Comparison of ENCODE assay signal across 8 cellular contexts in genomic region chr14:87992720-87993484, GRCh38.
A peak's percentile ranks its signal among the peaks of the same experiment; 100 is the strongest.
DNase-seq lines count a peak whose midpoint lies in the region; ATAC-seq lines count a peak whose summit lies in the region.

Gene GALC (minus strand): TSS chr14:87993182. CDS start chr14:87993164, 18 bp downstream.

- DNase-seq in NCI-H2227 treated with DMSO at 0.1 percent for 48 hours (lab: John Stamatoyannopoulos, UW) = peak; percentile 87
- DNase-seq in activated CD4-positive, alpha-beta T cell treated with anti-CD3 and anti-CD28 coated beads for 24 hours (ENCODE audit: low read depth in 2 of 2) = peak; percentile 89 to 91
- peak; percentile 14 to 82 for DNase-seq in cerebellar nuclear complex (lab: John Stamatoyannopoulos, UW)
- peak; percentile 95 for DNase-seq in iris pigment epithelial cell (ENCODE audit: low read depth)
- peak; percentile 85 to 94 (median 93) for DNase-seq in stimulated activated CD4-positive, alpha-beta T cell treated with anti-CD3 and anti-CD28 coated beads, Interleukin-12 subunit alpha, Interleukin-12 subunit beta, amount 100 ng/mL, for 48 hours (ENCODE audit: low read depth in 2 of 3, low spot score in 1 of 3)
- DNase-seq in RKO (ENCODE audit: low spot score) = no peak

- peak; percentile 86 for ATAC-seq in GM18511 (IDR thresholded peaks at IDR 0.05; ENCODE audit: unreplicated experiment)
- ATAC-seq in HG03039 (IDR thresholded peaks at IDR 0.05; ENCODE audit: unreplicated experiment) = peak; percentile 90
